Comparison of ENCODE assay signal across 32 cellular contexts in the genomic region with DNA sequence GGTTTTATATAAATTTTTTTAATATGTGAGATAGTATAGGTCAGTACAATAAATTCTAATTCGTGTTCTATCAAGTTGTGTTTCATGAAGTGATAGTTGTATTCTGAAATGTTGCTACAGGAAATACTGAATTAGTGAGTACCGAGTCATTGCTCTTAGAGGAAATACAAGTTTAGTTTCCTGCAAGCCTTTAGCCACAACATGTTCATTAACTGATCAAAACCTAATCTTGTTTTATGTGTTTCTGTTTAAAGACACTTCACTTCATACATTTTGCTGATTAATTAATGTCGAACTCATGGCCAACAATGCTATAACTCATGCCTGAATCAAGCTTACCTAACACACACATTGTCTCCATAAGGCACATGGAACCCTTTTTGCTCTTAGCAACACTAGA. TPM values are rescaled to one million over a fixed set of nuclear protein-coding genes. Genes with fewer than 3 reads are reported as not detected.
A peak's percentile ranks its signal among the peaks of the same experiment; 100 is the strongest.
DNase-seq lines count a peak whose midpoint lies in the region; ATAC-seq, FAIRE-seq and TF ChIP-seq lines count a peak whose summit lies in the region.
"Had no signal": no experiment of that assay in that cellular context is flagged by ENCODE, and none has a peak within 500 bp of the region (broad histone marks: within the 10 kb centered on the region; RNA-seq: fewer than 3 reads in every experiment).

No MANE protein-coding gene starts in this region.

- no peak overlapping the region for H3K23ac ChIP-seq in H1 (ENCODE audit: insufficient read length)

- CTCF ChIA-PET in H1 (lab: Charles Lee; ENCODE audit: partially characterized antibody) = no interaction called here

- no peak overlapping the region for H4K91ac ChIP-seq in H1 (replicated peaks; ENCODE audit: insufficient read length, low read length)

- H3K56ac ChIP-seq in H1 (replicated peaks; ENCODE audit: insufficient read length, low read depth, low read length) = no peak overlapping the region

- H3K9ac ChIP-seq in BLaER1 treated with 17β-estradiol and CSF1 and Interleukin-3, amounts not matched to agents 10 nM and 100 nM = no peak overlapping the region
- H3K9ac ChIP-seq in H1 (replicated peaks in 1 of 4; ENCODE audit: extremely low read depth in 1 of 4, low read depth in 3 of 4, low read length in 3 of 4) = no peak overlapping the region
- H3K9ac ChIP-seq: BLaER1 had no signal

- peak overlapping the region in 1 of 11 experiments; percentile 35; a peak in 1 of 22 replicates for H3K27ac ChIP-seq in BLaER1 treated with 17β-estradiol and CSF1 and Interleukin-3, amounts not matched to agents 10 nM and 100 nM
- no peak overlapping the region for H3K27ac ChIP-seq in H1 (ENCODE audit: low read depth, low read length)
- no peak overlapping the region for H3K27ac ChIP-seq in heart left ventricle
- H3K27ac ChIP-seq: BLaER1, neutrophil, PC-9, right lobe of liver, stomach, uterus had no signal

- no peaks in the 10 kb centered on the region for H3K23me2 ChIP-seq in H1 (ENCODE audit: low read depth, low read length)

- intact Hi-C loops in heart left ventricle (cut with DNase I) = no loop called here

- H3K14ac ChIP-seq in H1 (ENCODE audit: insufficient read length) = no peak overlapping the region

- no peak for TF ChIP-seq EP300 in H1 (IDR thresholded peaks at IDR 0.05; ENCODE audit: borderline replicate concordance in 1 of 2, low read depth in 2 of 2, low read length in 2 of 2)

- no peaks in the 10 kb centered on the region for H3K79me1 ChIP-seq in H1 (ENCODE audit: low read depth, low read length)

- H2AFZ ChIP-seq in H1 (ENCODE audit: low read length) = 0 out of 2 replicates have a peak overlapping the region, but pooled peaks have one; percentile 7
- H2AFZ ChIP-seq: PC-9 had no signal

- no peak overlapping the region for H2BK12ac ChIP-seq in H1 (ENCODE audit: low read depth, low read length)

- no peaks in the 10 kb centered on the region for H3K27me3 ChIP-seq in BLaER1 treated with 17β-estradiol and CSF1 and Interleukin-3, amounts not matched to agents 10 nM and 100 nM
- H3K27me3 ChIP-seq in H1 (replicated peaks in 1 of 4; ENCODE audit: control insufficient read depth in 3 of 4, extremely low read depth in 1 of 4, insufficient read depth in 3 of 4, low read length in 3 of 4) (no peaks in the 10 kb centered on the region), kidney epithelial cell (ENCODE audit: control insufficient read depth, insufficient read depth, low read length) (no peaks in the 10 kb centered on the region), heart left ventricle (no peaks in the 10 kb centered on the region)
- H3K27me3 ChIP-seq: BLaER1, neutrophil, right lobe of liver, stomach, uterus had no signal

- no peak overlapping the region for H3K4ac ChIP-seq in H1 (replicated peaks; ENCODE audit: insufficient read length, low read depth, low read length)

- 87% methylated on average over 3 of the region's 3 CpGs; no CpG with 5 or more reads in 1 of the 2 experiments for WGBS in H1 (ENCODE audit: extremely low coverage in 1 of 2, insufficient coverage in 1 of 2, insufficient read length in 1 of 2, insufficient replicate concordance in 2 of 2, low coverage in 1 of 2, low lambda C conversion rate in 2 of 2, missing lambda C conversion rate in 1 of 2), 2 experiments
- WGBS in heart left ventricle, 4 donors = 57 to 66% (median 60%) methylated on average over 3 of the region's 3 CpGs

- no peak overlapping the region for H3K18ac ChIP-seq in H1 (ENCODE audit: extremely low read depth, low read length)

- H3K36me3 ChIP-seq in BLaER1 treated with 17β-estradiol and CSF1 and Interleukin-3, amounts not matched to agents 10 nM and 100 nM = no peaks in the 10 kb centered on the region
- H3K36me3 ChIP-seq in H1 (ENCODE audit: control insufficient read depth in 2 of 4, insufficient read depth in 4 of 4, low read length in 3 of 4) (no peaks in the 10 kb centered on the region), kidney epithelial cell (ENCODE audit: control insufficient read depth, insufficient read depth, low read length) (no peaks in the 10 kb centered on the region), heart left ventricle (no peaks in the 10 kb centered on the region)
- H3K36me3 ChIP-seq: BLaER1, neutrophil, right lobe of liver, stomach, uterus had no signal

- no peak for FAIRE-seq in H1 (lab: Jason Lieb, UNC)

- peak overlapping the region in 7 of 11 experiments; percentile 12 to 35 (median 22); a peak in 8 of 22 replicates for H3K4me2 ChIP-seq in BLaER1 treated with 17β-estradiol and CSF1 and Interleukin-3, amounts not matched to agents 10 nM and 100 nM
- no peak overlapping the region for H3K4me2 ChIP-seq in H1 (ENCODE audit: insufficient read depth in 1 of 2, low read depth in 2 of 2, low read length in 2 of 2)
- H3K4me2 ChIP-seq: BLaER1, PC-9 had no signal

- TF ChIP-seq POLR2A in H1 (IDR thresholded peaks at IDR 0.05; ENCODE audit: control extremely low read depth in 1 of 2, low read depth in 2 of 2, low read length in 2 of 2) = no peak
- no peak for TF ChIP-seq POLR2A in heart left ventricle (IDR thresholded peaks at IDR 0.05)

- H2BK15ac ChIP-seq in H1 (ENCODE audit: low read length) = no peak overlapping the region

- no peak for TF ChIP-seq RAD21 in H1 (IDR thresholded peaks at IDR 0.05 in 1 of 2, conservative IDR thresholded peaks at IDR 0.05 in 1 of 2; ENCODE audit: low read depth in 2 of 2, low read length in 2 of 2)

- no peak overlapping the region for H2BK20ac ChIP-seq in H1 (ENCODE audit: low read length)

- no peak overlapping the region for H2AK5ac ChIP-seq in H1 (ENCODE audit: low read depth, low read length)

- no peak overlapping the region for H4K5ac ChIP-seq in H1 (ENCODE audit: insufficient read length, low read depth, low read length)

- no peak overlapping the region for H3K4me3 ChIP-seq in BLaER1 treated with 17β-estradiol and CSF1 and Interleukin-3, amounts not matched to agents 10 nM and 100 nM
- H3K4me3 ChIP-seq in H1 (ENCODE audit: extremely low read depth in 1 of 4, insufficient read depth in 2 of 4, low read depth in 3 of 4, low read length in 4 of 4) (no peak overlapping the region), kidney epithelial cell (ENCODE audit: low read depth, low read length) (no peak overlapping the region), heart left ventricle (no peak overlapping the region)
- H3K4me3 ChIP-seq: BLaER1, PC-9, right lobe of liver, stomach, uterus had no signal

- no peaks in the 10 kb centered on the region for H4K20me1 ChIP-seq in BLaER1 treated with 17β-estradiol and CSF1 and Interleukin-3, amounts not matched to agents 10 nM and 100 nM
- H4K20me1 ChIP-seq in H1 (replicated peaks in 1 of 2; ENCODE audit: control insufficient read depth in 1 of 2, insufficient read depth in 2 of 2, low read length in 2 of 2) = no peaks in the 10 kb centered on the region
- H4K20me1 ChIP-seq: BLaER1 had no signal

- ATAC-seq in HG02763 (IDR thresholded peaks at IDR 0.05; ENCODE audit: unreplicated experiment) (no peak), heart left ventricle (no peak)
- ATAC-seq: activated CD8-positive, alpha-beta T cell treated with anti-CD3 and anti-CD28 coated beads, Interleukin-2, amount 10 ng/mL, durations not matched to agents 7 days and 5 days; activated T-helper 17 cell treated with anti-CD3 and anti-CD28 coated beads, Interleukin-2, amount 50 U/mL, for 72 hours; naive thymus-derived CD4-positive, alpha-beta T cell; right lobe of liver had no signal

- H3K4me1 ChIP-seq in BLaER1 treated with 17β-estradiol and CSF1 and Interleukin-3, amounts not matched to agents 10 nM and 100 nM = peaks cover 0 to 6% (median 2%) of the 10 kb centered on the region in 10 experiments; a peak in 3 of 20 replicates
- no peaks in the 10 kb centered on the region for H3K4me1 ChIP-seq in H1 (replicated peaks in 1 of 4; ENCODE audit: control insufficient read depth in 3 of 4, insufficient read depth in 4 of 4, low read length in 3 of 4)
- no peaks in the 10 kb centered on the region for H3K4me1 ChIP-seq in heart left ventricle
- H3K4me1 ChIP-seq: right lobe of liver, stomach, uterus had no signal

- no peak overlapping the region for H4K8ac ChIP-seq in H1 (ENCODE audit: extremely low read depth, insufficient read depth, low read length)

- no peak overlapping the region for H2BK5ac ChIP-seq in H1 (ENCODE audit: low read depth, low read length)

- H3K79me2 ChIP-seq in H1 (ENCODE audit: control insufficient read depth in 1 of 2, insufficient read depth in 2 of 2, low read length in 2 of 2) = no peaks in the 10 kb centered on the region

- POLR2A ChIA-PET in H1 (lab: Charles Lee; ENCODE audit: partially characterized antibody) = no interaction called here

- H2BK120ac ChIP-seq in H1 (replicated peaks; ENCODE audit: low read depth, low read length) = no peak overlapping the region

- TF ChIP-seq CTCF in H1 (IDR thresholded peaks at IDR 0.05; ENCODE audit: control extremely low read depth in 1 of 3, insufficient read depth in 1 of 3, low read depth in 1 of 3, low read length in 3 of 3) = no peak
- TF ChIP-seq CTCF in kidney epithelial cell (IDR thresholded peaks at IDR 0.05; ENCODE audit: insufficient read depth, low read length, poor library complexity, severe bottlenecking) = no peak
- no peak for TF ChIP-seq CTCF in heart left ventricle (IDR thresholded peaks at IDR 0.05)

- DNase-seq in LHCN-M2 (ENCODE audit: low read depth) (peak; percentile 1), H1 (ENCODE audit: low read depth in 1 of 2, low spot score in 2 of 2) (no peak), kidney epithelial cell (ENCODE audit: low read depth) (peak; percentile 7), HuH-7.5 (ENCODE audit: low spot score) (no peak), heart left ventricle (no peak)
- DNase-seq: activated CD8-positive, alpha-beta T cell treated with anti-CD3 and anti-CD28 coated beads, Interleukin-2, amount 10 ng/mL, durations not matched to agents 7 days and 5 days; amniotic stem cell; DND-41; GF-D8; head of caudate nucleus; kidney; midbrain; MM.1S; naive thymus-derived CD4-positive, alpha-beta T cell; NCI-H1105 treated with DMSO at 0.1 percent for 48 hours; NCI-H1930; NCI-H2171 treated with DMSO at 0.1 percent for 48 hours; NCI-H524 treated with DMSO at 0.1 percent for 48 hours; PC-9; right lobe of liver; SHP77; stimulated activated CD4-positive, alpha-beta T cell treated with anti-CD3 and anti-CD28 coated beads, Interleukin-4, amount 100 ng/mL, for 1 hour; stomach; T-helper 2 cell; uterus had no signal

- H3K9me3 ChIP-seq in BLaER1 treated with 17β-estradiol and CSF1 and Interleukin-3, amounts not matched to agents 10 nM and 100 nM (replicated peaks in 1 of 11) = no peaks in the 10 kb centered on the region
- H3K9me3 ChIP-seq in H1 (ENCODE audit: insufficient read depth in 2 of 2, low read depth in 1 of 2, low read length in 1 of 2) (no peaks in the 10 kb centered on the region), heart left ventricle (no peaks in the 10 kb centered on the region)
- H3K9me3 ChIP-seq: BLaER1, neutrophil, right lobe of liver, stomach, uterus had no signal

RNA-seq across cellular contexts. Expression of a gene that starts 43.6 kb away (rescaled TPM):
- total RNA-seq in LHCN-M2 (2014; rRNA removed) = 0.45 and 0.80 TPM in 2 replicates
- 0.13 TPM for polyA plus RNA-seq in LHCN-M2 (2012)
- total RNA-seq in H1 (2021; fragmentation: NEBNext Ultra II Directional; extraction: Animal tissue kit (Norgen Biotek cat#: 25700)) = 0.06 and 0.17 TPM in 2 replicates
- 0.03 and 0.06 TPM in 2 replicates for polyA plus RNA-seq in H1 (2011; rRNA removed)
- polyA plus RNA-seq in H1 (2011; cell fraction: cytosol; rRNA removed) = 0.05 TPM
- polyA plus RNA-seq in H1 (2011; cell fraction: nucleus; rRNA removed) = 0.07 TPM
- 0.03 to 0.10 TPM (median 0.08 TPM) in 3 of 4 replicates, not detected in the other for polyA plus RNA-seq in H1 (2012, experiment 1 of 2)
- polyA plus RNA-seq in H1 (2012, experiment 2 of 2) = not detected
- polyA plus RNA-seq in H1 (2013, experiment 1 of 2) = 0.06 TPM
- polyA plus RNA-seq in H1 (2013, experiment 2 of 2) = 0.04 TPM
- polyA minus RNA-seq in H1 (2011; rRNA and poly(A)+ RNA removed) = 0.05 and 0.09 TPM in 2 replicates
- not detected for polyA minus RNA-seq in H1 (2011; cell fraction: cytosol; rRNA and poly(A)+ RNA removed)
- 0.40 TPM for polyA minus RNA-seq in H1 (2011; cell fraction: nucleus; rRNA and poly(A)+ RNA removed)
- total RNA-seq in kidney epithelial cell = 0.04 TPM in 1 of 2 replicates, not detected in the other
- 1 to 10 TPM in 2 of 9 donors, under 1 TPM in 7; 0.25 to 4.1 (median 0.54) TPM for total RNA-seq in heart left ventricle
- under 1 TPM in 1 of 2 donors, not detected in 1; 0.42 TPM for polyA plus RNA-seq in heart left ventricle
- total RNA-seq: activated T-helper 17 cell treated with anti-CD3 and anti-CD28 coated beads, Interleukin-2, amount 50 U/mL, for 72 hours; HT-29; PC-9 had no signal
- polyA plus RNA-seq: AG04450 had no signal

Comparison
In these comparisons a context has a peak if more than half of its experiments do, and no peak if none do; other contexts are left out.
1. H3K4me2 ChIP-seq: peak in BLaER1 treated with 17β-estradiol and CSF1 and Interleukin-3, amounts not matched to agents 10 nM and 100 nM (7 of 11); none in H1 (0 of 2).
2. DNase-seq: peak in LHCN-M2 (single experiment) and kidney epithelial cell (single experiment); none in H1 (0 of 2), HuH-7.5 (single experiment) and heart left ventricle (0 of 5).